ENCODE assay signal across 15 cellular contexts in the genomic region with DNA sequence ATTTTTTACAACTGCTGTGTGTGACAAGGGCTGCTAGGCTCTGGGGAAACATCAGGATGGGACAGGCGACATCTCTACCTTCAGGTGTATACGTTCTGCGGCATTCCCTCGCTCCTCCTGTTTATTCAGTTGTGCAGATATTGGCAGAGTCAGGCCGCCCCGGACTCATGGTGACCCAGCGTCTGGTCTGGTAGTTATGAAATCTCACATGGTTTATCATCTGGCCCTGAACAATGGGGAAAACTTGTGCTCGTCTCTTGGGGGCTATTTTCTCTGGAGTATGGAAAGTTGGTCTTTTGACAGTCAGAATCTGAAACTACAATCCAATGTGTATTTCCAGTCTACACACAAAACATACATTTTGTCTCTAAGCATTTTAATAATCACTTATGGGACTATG. TPM values are rescaled to one million over a fixed set of nuclear protein-coding genes. Genes with fewer than 3 reads are reported as not detected.
A peak's percentile ranks its signal among the peaks of the same experiment; 100 is the strongest.
DNase-seq lines count a peak whose midpoint lies in the region; ATAC-seq and TF ChIP-seq lines count a peak whose summit lies in the region.
"Had no signal": no experiment of that assay in that cellular context is flagged by ENCODE, and none has a peak within 500 bp of the region (broad histone marks: within the 10 kb centered on the region; RNA-seq: fewer than 3 reads in every experiment).

No MANE protein-coding gene starts in this region.

- DNase-seq in Caki2 (ENCODE audit: low read depth) (peak; percentile 58), NB4 (ENCODE audit: low read depth) (peak; percentile 38), cardiac fibroblast (ENCODE audit: low read depth in 2 of 2) (peak; percentile 72 to 89), islet precursor cell (peak; percentile 88), NOMO-1 (lab: John Stamatoyannopoulos, UW; ENCODE audit: unreplicated experiment in 2 of 2) (no peak), NCI-H187 treated with DMSO at 0.1 percent for 48 hours (lab: John Stamatoyannopoulos, UW) (no peak), AG08396 (ENCODE audit: low spot score) (no peak), lower lobe of right lung (no peak)
- DNase-seq: activated CD4-positive, alpha-beta memory T cell treated with anti-CD3 and anti-CD28 coated beads for 36 hours; activated T-cell treated with anti-CD3 and anti-CD28 coated beads, Interleukin-2, amount 50 U/mL, for 72 hours; stimulated activated CD4-positive, alpha-beta T cell treated with anti-CD3 and anti-CD28 coated beads, Interleukin-4, amount 100 ng/mL, for 4 hours had no signal

- TF ChIP-seq CTCF in NB4 (IDR thresholded peaks at IDR 0.05; ENCODE audit: low read depth, low read length): no peak
- no peak for TF ChIP-seq CTCF in cardiac fibroblast (IDR thresholded peaks at IDR 0.05; ENCODE audit: low read depth, low read length)
- TF ChIP-seq CTCF in lower lobe of right lung (IDR thresholded peaks at IDR 0.05): no peak

- in situ Hi-C loops in Caki2 (cut with HindIII; ENCODE audit: low pct_unique_long_range_greater_than_20kb, low sequenced_read_pairs): no loop called here

- H3K4me3 ChIP-seq in NB4 (ENCODE audit: low read depth, low read length): no peak overlapping the region
- H3K4me3 ChIP-seq in cardiac fibroblast (replicated peaks in 1 of 2; ENCODE audit: low read depth in 2 of 2, low read length in 2 of 2): no peak overlapping the region
- H3K4me3 ChIP-seq in lower lobe of right lung: no peak overlapping the region
- H3K4me3 ChIP-seq: coronary artery, right atrium auricular region, SK-N-MC, tibial nerve had no signal

- H3K4me1 ChIP-seq in lower lobe of right lung: peaks cover 7% of the 10 kb centered on the region

- H3K9me3 ChIP-seq in lower lobe of right lung: no peaks in the 10 kb centered on the region
- H3K9me3 ChIP-seq: right atrium auricular region, tibial nerve had no signal

- ATAC-seq in lower lobe of right lung: no peak
- ATAC-seq: activated T-cell treated with anti-CD3 and anti-CD28 coated beads, Interleukin-2, amount 50 U/mL, for 72 hours had no signal

- no peak overlapping the region for H3K27ac ChIP-seq in lower lobe of right lung
- H3K27ac ChIP-seq: coronary artery, right atrium auricular region, SK-N-MC, tibial nerve had no signal

- no peaks in the 10 kb centered on the region for H3K36me3 ChIP-seq in lower lobe of right lung
- H3K36me3 ChIP-seq: right atrium auricular region, tibial nerve had no signal

- peaks cover 14% of the 10 kb centered on the region for H3K27me3 ChIP-seq in lower lobe of right lung (ENCODE audit: low read depth)
- H3K27me3 ChIP-seq: right atrium auricular region had no signal

- TF ChIP-seq POLR2A in NB4 (IDR thresholded peaks at IDR 0.05; ENCODE audit: extremely low read depth, insufficient read length): no peak

- intact Hi-C loops in lower lobe of right lung (cut with DNase I): no loop called here

RNA-seq across cellular contexts. Expression of gene MARCHF10, which starts 3.3 kb away (rescaled TPM):
- total RNA-seq in Caki2 (2014; rRNA removed; shearing (Covaris generic); ENCODE audit: low replicate concordance): not detected in 2 replicates
- 5.1 TPM for total RNA-seq in lower lobe of right lung
- total RNA-seq: activated CD4-positive, alpha-beta memory T cell treated with anti-CD3 and anti-CD28 coated beads for 36 hours; activated T-cell treated with anti-CD3 and anti-CD28 coated beads, Interleukin-2, amount 50 U/mL, for 72 hours; right atrium auricular region had no signal

Comparison
In these comparisons a context has a peak if more than half of its experiments do, and no peak if none do; other contexts are left out.
1. DNase-seq: peak in Caki2 (single experiment), NB4 (single experiment), cardiac fibroblast (2 of 2) and islet precursor cell (single experiment); none in NOMO-1 (0 of 2), NCI-H187 treated with DMSO at 0.1 percent for 48 hours (single experiment), AG08396 (single experiment) and lower lobe of right lung (single experiment).